Comparison of ENCODE assay signal across 1 cellular context in the genomic region with DNA sequence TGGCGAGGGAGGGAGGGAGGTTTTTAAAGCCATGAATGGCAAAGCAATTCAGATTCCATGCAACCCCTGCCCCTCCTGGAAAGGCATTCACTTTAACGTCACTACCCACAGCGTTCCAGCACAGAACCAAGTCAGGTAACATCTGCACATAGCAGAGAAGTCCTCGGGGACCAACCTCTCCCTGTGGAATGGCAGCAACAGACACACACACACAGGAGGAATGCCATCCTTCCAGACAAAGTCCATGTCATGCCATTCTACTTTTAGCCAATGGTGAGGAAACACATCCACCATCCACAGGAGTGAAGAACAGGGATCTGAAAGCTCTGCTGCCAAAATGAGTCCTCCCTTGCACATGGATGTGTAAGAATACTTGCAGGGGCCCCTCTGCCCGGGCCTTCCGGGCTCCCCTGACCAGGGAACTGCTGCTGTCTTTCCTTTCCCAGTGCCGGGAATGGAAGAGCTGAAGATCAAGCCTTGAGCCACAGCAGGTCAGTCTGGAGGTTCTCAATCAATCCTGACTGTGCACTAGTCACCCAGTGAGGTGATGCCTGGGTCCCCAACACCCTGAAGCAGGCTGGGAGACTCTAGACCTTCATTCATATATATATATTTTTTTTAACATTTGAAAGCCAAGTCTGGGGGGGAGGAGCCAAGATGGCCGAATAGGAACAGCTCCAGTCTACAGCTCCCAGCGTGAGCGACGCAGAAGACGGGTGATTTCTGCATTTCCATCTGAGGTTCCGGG.
A peak's percentile ranks its signal among the peaks of the same experiment; 100 is the strongest.
TF ChIP-seq lines count a peak whose summit lies in the region.

No MANE protein-coding gene starts in this region.

TF ChIP-seq in HepG2, 621 proteins besides CTCF, POLR2A, EP300 and RAD21:
- TF ChIP-seq ZNF234 (CRISPR knock-in tag; conservative IDR thresholded peaks at IDR 0.05) (no peak), TCF7L2 (IDR thresholded peaks at IDR 0.05; ENCODE audit: low read depth, low read length) (no peak), RBM22 (optimal IDR thresholded peaks at IDR 0.05; ENCODE audit: low read length) (peak; percentile 60), HNF4A (CRISPR knock-in tag; IDR thresholded peaks at IDR 0.05) (peak; percentile 15; the same call in 1 of the 2 replicates)
